In the genomic region with DNA sequence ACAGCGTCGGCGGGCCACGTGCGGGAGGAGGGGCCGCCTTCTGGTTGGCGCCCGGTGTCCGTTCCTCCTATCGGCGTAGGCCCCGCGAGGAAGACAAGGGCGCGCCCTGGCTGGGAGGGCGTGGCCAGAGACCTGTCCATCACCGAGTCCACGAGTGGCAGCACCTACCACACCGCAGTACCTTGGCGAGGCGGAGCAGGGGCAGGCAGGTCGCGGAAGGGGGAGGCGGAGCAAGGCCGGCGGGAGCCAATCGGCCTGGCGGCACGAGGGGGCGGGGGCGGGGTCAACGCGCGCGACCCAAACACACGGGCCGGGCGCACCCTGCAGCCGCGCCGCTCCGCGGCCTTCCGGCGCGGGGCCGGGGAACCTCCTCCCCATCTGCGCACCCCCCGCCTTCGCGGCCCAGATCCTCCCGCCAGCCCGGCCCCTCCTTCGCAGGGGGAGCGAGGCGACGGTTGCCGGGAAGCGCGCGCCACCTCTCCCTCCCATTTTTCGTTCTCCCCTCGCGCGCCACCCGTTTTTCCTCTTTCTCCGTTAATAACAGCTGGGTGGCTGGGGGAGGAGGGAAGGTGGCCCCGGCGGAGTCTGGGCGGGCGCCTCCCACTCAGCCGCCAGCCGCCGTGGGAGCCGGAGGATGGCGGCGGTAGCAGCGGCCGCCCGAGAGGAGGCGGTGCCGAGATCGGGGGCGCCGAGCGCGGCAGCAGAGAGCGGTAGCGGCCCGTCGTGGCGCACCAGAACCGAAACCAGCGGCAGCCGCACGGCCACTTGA, we compare ENCODE assay signal across 8 cellular contexts. TPM values are rescaled to one million over a fixed set of nuclear protein-coding genes. Genes with fewer than 3 reads are reported as not detected.
A peak's percentile ranks its signal among the peaks of the same experiment; 100 is the strongest.
DNase-seq lines count a peak whose midpoint lies in the region; ATAC-seq and TF ChIP-seq lines count a peak whose summit lies in the region.

TSS of gene ZNRF2 (plus strand) at position 300 of the 769 bp plus-strand sequence. CDS start 761 bp downstream, outside the sequence.

- peak within 1 kb of the TSS; percentile 76 for H3K4me2 ChIP-seq in GM23338

- ATAC-seq in GM23338: peak; percentile 92
- ATAC-seq in activated T-helper 17 cell treated with anti-CD3 and anti-CD28 coated beads, Interleukin-2, amount 50 U/mL, for 72 hours (replicated peaks): peak; percentile 94
- ATAC-seq in natural killer cell: peak; percentile 81 to 94 (median 83)

- peaks cover 30% of the 10 kb centered on the region for H3K4me1 ChIP-seq in GM23338 (ENCODE audit: insufficient read depth)

- intact Hi-C loops in natural killer cell (cut with micrococcal nuclease): loop anchor here (1.0 to 10.0 kb wide), 5 partner anchors 38 to 258 kb away; partner anchors contain the start of genes FKBP14 and MTURN

- peak within 1 kb of the TSS; percentile 77 for H2AFZ ChIP-seq in GM23338

- H3K9me2 ChIP-seq in GM23338 (ENCODE audit: insufficient read depth): no peaks in the 10 kb centered on the region

- H3K9me3 Mint-ChIP-seq in GM23338 (no peaks in the 10 kb centered on the region), natural killer cell (peaks cover 0 to 9% of the 10 kb centered on the region in 2 donors)
- H3K9me3 Mint-ChIP-seq in activated T-helper 17 cell treated with anti-CD3 and anti-CD28 coated beads, Interleukin-2, amount 50 U/mL, for 72 hours: no peaks in the 10 kb centered on the region

- H3K36me3 Mint-ChIP-seq in GM23338 (ENCODE audit: low read depth): no peaks in the 10 kb centered on the region; the same call in 2 of the 3 replicates
- peaks cover 8% of the 10 kb centered on the region for H3K36me3 Mint-ChIP-seq in activated T-helper 17 cell treated with anti-CD3 and anti-CD28 coated beads, Interleukin-2, amount 50 U/mL, for 72 hours (ENCODE audit: low read depth)
- H3K36me3 Mint-ChIP-seq in natural killer cell: peaks cover 13% of the 10 kb centered on the region

- H4K20me1 ChIP-seq in GM23338 (replicated peaks; ENCODE audit: insufficient read depth): peaks cover 14% of the 10 kb centered on the region

- peak within 1 kb of the TSS; percentile 75 for H3K4me3 ChIP-seq in GM23338
- H3K4me3 ChIP-seq in fibroblast of mammary gland (ENCODE audit: control insufficient read depth, low read depth, low read length): peak within 1 kb of the TSS; percentile 77

- H3K4me3 Mint-ChIP-seq in GM23338 (peak within 1 kb of the TSS; percentile 75), natural killer cell (peak within 1 kb of the TSS; percentile 84)
- H3K4me3 Mint-ChIP-seq in activated T-helper 17 cell treated with anti-CD3 and anti-CD28 coated beads, Interleukin-2, amount 50 U/mL, for 72 hours: peak within 1 kb of the TSS; percentile 79

- H3K27ac Mint-ChIP-seq in GM23338 (peak within 1 kb of the TSS; percentile 89), natural killer cell (peak within 1 kb of the TSS; percentile 89 to 98)
- peak within 1 kb of the TSS; percentile 73 for H3K27ac Mint-ChIP-seq in activated T-helper 17 cell treated with anti-CD3 and anti-CD28 coated beads, Interleukin-2, amount 50 U/mL, for 72 hours

- H3K27me3 ChIP-seq in GM23338 (ENCODE audit: insufficient read depth): no peaks in the 10 kb centered on the region

- H3F3A ChIP-seq in GM23338 (replicated peaks; ENCODE audit: low read depth): no peaks in the 10 kb centered on the region; the same call in 1 of the 2 replicates

- peaks cover 43% of the 10 kb centered on the region for H3K4me1 Mint-ChIP-seq in GM23338
- peaks cover 36% of the 10 kb centered on the region for H3K4me1 Mint-ChIP-seq in activated T-helper 17 cell treated with anti-CD3 and anti-CD28 coated beads, Interleukin-2, amount 50 U/mL, for 72 hours
- peaks cover 52 to 53% of the 10 kb centered on the region in 2 donors for H3K4me1 Mint-ChIP-seq in natural killer cell

- DNase-seq in EH (ENCODE audit: low read depth): peak; percentile 98
- DNase-seq in GM23338 (ENCODE audit: low spot score): peak; percentile 99
- peak; percentile 98 for DNase-seq in LHCN-M2 (ENCODE audit: low read depth)
- DNase-seq in RPMI7951 (ENCODE audit: low read depth): peak; percentile 100
- DNase-seq in fibroblast of mammary gland (ENCODE audit: low read depth): peak; percentile 96
- peak; percentile 96 for DNase-seq in natural killer cell
- peak; percentile 99 for DNase-seq in stimulated activated naive CD4-positive, alpha-beta T cell treated with Interleukin-2 at 50 U/mL for 16 hours (lab: John Stamatoyannopoulos, UW)

- TF ChIP-seq CTCF in GM23338 (conservative IDR thresholded peaks at IDR 0.05; ENCODE audit: low read depth in 2 of 2) (peak in 1 of 2 experiments; percentile 35; a peak in 3 of 4 replicates), fibroblast of mammary gland (conservative IDR thresholded peaks at IDR 0.05; ENCODE audit: control insufficient read depth, insufficient read depth, low read depth, low read length) (no peak), natural killer cell (IDR thresholded peaks at IDR 0.05) (peak; percentile 25)

- H3K27me3 Mint-ChIP-seq in GM23338 (ENCODE audit: insufficient read depth, low read depth, poor library complexity) (peaks cover 3% of the 10 kb centered on the region), natural killer cell (ENCODE audit: low read depth in 2 of 2) (no peaks in the 10 kb centered on the region)
- no peaks in the 10 kb centered on the region for H3K27me3 Mint-ChIP-seq in activated T-helper 17 cell treated with anti-CD3 and anti-CD28 coated beads, Interleukin-2, amount 50 U/mL, for 72 hours

- no peaks in the 10 kb centered on the region for H3K36me3 ChIP-seq in GM23338 (ENCODE audit: insufficient read depth)

- peak within 1 kb of the TSS; percentile 65 for H3K27ac ChIP-seq in GM23338 (ENCODE audit: low read depth)

- peaks cover 35% of the 10 kb centered on the region for H3K79me2 ChIP-seq in GM23338 (replicated peaks; ENCODE audit: insufficient read depth)

TF ChIP-seq in GM23338, 12 proteins besides CTCF, POLR2A, EP300 and RAD21:
- TF ChIP-seq POLR2AphosphoS5 (IDR thresholded peaks at IDR 0.05; ENCODE audit: low read depth): 0 out of 2 replicates have a peak, but pooled peaks have one; percentile 36
- peak; percentile 71 for TF ChIP-seq CREB1 (CRISPR knock-in tag; IDR thresholded peaks at IDR 0.05; ENCODE audit: low read depth)
- no peak for TF ChIP-seq ZNF114 (CRISPR knock-in tag; IDR thresholded peaks at IDR 0.05)
- 0 out of 2 replicates have a peak, but pooled peaks have one; percentile 15 for TF ChIP-seq ETS1 (IDR thresholded peaks at IDR 0.05)

RNA-seq across cellular contexts. Expression of gene ZNRF2, which starts in this region (rescaled TPM):
- 27.0 and 34.7 TPM in 2 replicates for total RNA-seq in GM23338 (2014; rRNA removed; shearing (Covaris generic))
- polyA plus RNA-seq in GM23338 (2016; fragmentation: Nextera tagmentation; extraction: Ambion mirVana): 6.0 TPM in 2 replicates
- total RNA-seq in LHCN-M2 (2014; rRNA removed) (12.2 and 12.7 TPM in 2 replicates), natural killer cell (10 to 100 TPM; 35.0 to 43.7 (median 36.3) TPM)
- polyA plus RNA-seq in LHCN-M2 (2012): 2.0 TPM
- total RNA-seq in RPMI7951 (2014; rRNA removed; shearing (Covaris generic)): 15.1 and 18.8 TPM in 2 replicates
- 1 to 10 TPM; 6.7 to 9.8 TPM for total RNA-seq in activated T-helper 17 cell treated with anti-CD3 and anti-CD28 coated beads, Interleukin-2, amount 50 U/mL, for 72 hours

Comparison
In these comparisons a context has a peak if more than half of its experiments do, and no peak if none do; other contexts are left out.
1. Peak in every context shown above with its lines: DNase-seq, ATAC-seq, H3K4me3 ChIP-seq and H3K27ac ChIP-seq.